ENCODE assay signal across 16 cellular contexts in genomic region chr3:14511623-14511965, GRCh38. TPM values are rescaled to one million over a fixed set of nuclear protein-coding genes. Genes with fewer than 3 reads are reported as not detected.
"Had no signal": no experiment of that assay in that cellular context is flagged by ENCODE, and none has a peak within 500 bp of the region (broad histone marks: within the 10 kb centered on the region; RNA-seq: fewer than 3 reads in every experiment).

No MANE protein-coding gene starts in this region.

- H3K9me3 ChIP-seq: right lobe of liver had no signal

- H3K27ac ChIP-seq: right lobe of liver had no signal

- H3K27me3 Mint-ChIP-seq: activated CD4-positive, alpha-beta memory T cell treated with anti-CD3 and anti-CD28 coated beads for 36 hours; naive thymus-derived CD4-positive, alpha-beta T cell had no signal

- H3K36me3 Mint-ChIP-seq: activated CD4-positive, alpha-beta memory T cell treated with anti-CD3 and anti-CD28 coated beads for 36 hours; naive thymus-derived CD4-positive, alpha-beta T cell; type B pancreatic cell had no signal

- H3K4me3 ChIP-seq: lung, right lobe of liver had no signal

- H3K36me3 ChIP-seq: right lobe of liver had no signal

- H3K27me3 ChIP-seq: right lobe of liver had no signal

- H3K4me3 Mint-ChIP-seq: activated CD4-positive, alpha-beta memory T cell treated with anti-CD3 and anti-CD28 coated beads for 36 hours; activated T-cell treated with anti-CD3 and anti-CD28 coated beads, Interleukin-2, amount 50 U/mL, for 72 hours; dendritic cell treated with granulocyte-macrophage colony-stimulating factor and Interleukin-4, amounts not matched to agents 40 ng/mL and 50 ng/mL, for 4 days; effector memory CD8-positive, alpha-beta T cell; naive thymus-derived CD4-positive, alpha-beta T cell; T-helper 2 cell treated with Interferon-gamma antibody and Interleukin-4, amounts not matched to agents 5 μg/mL and 100 μg/mL, for 36 hours; type B pancreatic cell had no signal

- H3K9me3 Mint-ChIP-seq: activated CD4-positive, alpha-beta memory T cell treated with anti-CD3 and anti-CD28 coated beads for 36 hours; activated T-cell treated with anti-CD3 and anti-CD28 coated beads, Interleukin-2, amount 50 U/mL, for 72 hours; dendritic cell treated with granulocyte-macrophage colony-stimulating factor and Interleukin-4, amounts not matched to agents 40 ng/mL and 50 ng/mL, for 4 days; effector memory CD8-positive, alpha-beta T cell; naive thymus-derived CD4-positive, alpha-beta T cell; T-helper 2 cell treated with Interferon-gamma antibody and Interleukin-4, amounts not matched to agents 5 μg/mL and 100 μg/mL, for 36 hours; type B pancreatic cell had no signal

- H3K27ac Mint-ChIP-seq: activated CD4-positive, alpha-beta memory T cell treated with anti-CD3 and anti-CD28 coated beads for 36 hours; activated T-cell treated with anti-CD3 and anti-CD28 coated beads, Interleukin-2, amount 50 U/mL, for 72 hours; dendritic cell treated with granulocyte-macrophage colony-stimulating factor and Interleukin-4, amounts not matched to agents 40 ng/mL and 50 ng/mL, for 4 days; effector memory CD8-positive, alpha-beta T cell; T-helper 2 cell treated with Interferon-gamma antibody and Interleukin-4, amounts not matched to agents 5 μg/mL and 100 μg/mL, for 36 hours; type B pancreatic cell had no signal

- H3K4me1 ChIP-seq: right lobe of liver had no signal

- DNase-seq: activated CD4-positive, alpha-beta T cell treated with anti-CD3 and anti-CD28 coated beads for 1 hour; activated naive CD4-positive, alpha-beta T cell; activated T-cell treated with anti-CD3 and anti-CD28 coated beads, Interleukin-2, amount 50 U/mL, for 72 hours; effector memory CD8-positive, alpha-beta T cell; erythroblast; hippocampal formation; naive thymus-derived CD4-positive, alpha-beta T cell; stimulated activated CD4-positive, alpha-beta T cell treated with anti-CD3 and anti-CD28 coated beads, Interleukin-2, amount 100 ng/mL, for 24 hours; stimulated activated naive CD4-positive, alpha-beta T cell treated with Interleukin-2 at 50 U/mL for 16 hours had no signal

- ATAC-seq: activated T-cell treated with anti-CD3 and anti-CD28 coated beads, Interleukin-2, amount 50 U/mL, for 72 hours; effector memory CD8-positive, alpha-beta T cell; naive thymus-derived CD4-positive, alpha-beta T cell; right lobe of liver had no signal

RNA-seq across cellular contexts. Expression of gene GRIP2, which starts 28.5 kb away (rescaled TPM):
- total RNA-seq: activated CD4-positive, alpha-beta memory T cell treated with anti-CD3 and anti-CD28 coated beads for 36 hours; mononuclear cell; naive thymus-derived CD4-positive, alpha-beta T cell had no signal
- polyA plus RNA-seq: naive thymus-derived CD4-positive, alpha-beta T cell had no signal
